In the genomic region with DNA sequence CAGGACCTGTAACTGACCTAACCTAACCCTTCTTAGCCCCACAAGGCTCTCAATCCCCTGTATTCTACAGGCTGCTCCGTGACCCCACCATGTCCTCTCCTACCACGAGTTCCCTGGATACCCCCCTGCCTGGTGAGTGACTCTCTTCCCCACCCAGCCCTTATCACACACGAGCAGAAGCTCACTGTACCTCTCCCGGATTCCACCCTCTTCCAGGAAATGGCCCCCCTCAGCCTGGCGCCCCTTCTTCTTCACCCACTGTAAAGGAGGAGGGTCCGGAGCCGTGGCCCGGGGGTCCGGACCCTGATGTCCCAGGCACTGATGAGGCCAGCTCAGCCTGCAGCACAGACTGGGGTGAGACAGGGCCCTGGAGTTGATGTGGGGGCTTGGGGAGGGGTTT, we compare ENCODE assay signal across 15 cellular contexts. TPM values are rescaled to one million over a fixed set of nuclear protein-coding genes. Genes with fewer than 3 reads are reported as not detected.
DNase-seq lines count a peak whose midpoint lies in the region; ATAC-seq and TF ChIP-seq lines count a peak whose summit lies in the region.
"Had no signal": no experiment of that assay in that cellular context is flagged by ENCODE, and none has a peak within 500 bp of the region (broad histone marks: within the 10 kb centered on the region; RNA-seq: fewer than 3 reads in every experiment).

No MANE protein-coding gene starts in this region.

- CTCF ChIA-PET in SK-N-SH (lab: Yijun Ruan, JAX) = interaction anchor here (1.5 kb wide), 1 partner anchor 9 kb away, joined by 5 read pairs; no protein-coding TSS in a partner anchor
- CTCF ChIA-PET in OCI-LY7 (lab: Charles Lee; ENCODE audit: unreplicated experiment) = no interaction called here

- H3K4me2 ChIP-seq in SK-N-SH (peak overlapping the region; percentile 19; the same call in 1 of the 2 replicates), OCI-LY7 (ENCODE audit: low read length) (peak overlapping the region; percentile 60)

- H3K36me3 ChIP-seq in SK-N-SH (replicated peaks in 1 of 2; ENCODE audit: control insufficient read depth in 1 of 2, insufficient read depth in 2 of 2, low read length in 1 of 2) (peaks cover 17 to 52% of the 10 kb centered on the region in 2 experiments), OCI-LY7 (ENCODE audit: insufficient read depth, low read length) (peaks cover 51% of the 10 kb centered on the region)
- H3K36me3 ChIP-seq: ovary had no signal

- H3K9ac ChIP-seq in SK-N-SH = no peak overlapping the region

- TF ChIP-seq CTCF in SK-N-SH (IDR thresholded peaks at IDR 0.05) (no peak), OCI-LY7 (conservative IDR thresholded peaks at IDR 0.05; ENCODE audit: low read length) (no peak), coronary artery (IDR thresholded peaks at IDR 0.05) (no peak), osteocyte (IDR thresholded peaks at IDR 0.05) (no peak)

- H3K27ac ChIP-seq in SK-N-SH (ENCODE audit: low read depth in 2 of 2, low read length in 1 of 2) (no peak overlapping the region), OCI-LY7 (ENCODE audit: low read depth, low read length, poor library complexity, severe bottlenecking) (peak overlapping the region; percentile 42), coronary artery (peak overlapping the region; percentile 100)

- peaks cover 17% of the 10 kb centered on the region for H4K20me1 ChIP-seq in SK-N-SH (ENCODE audit: insufficient read depth)
- 0 out of 2 replicates have a peak, but pooled peaks cover 3% of the 10 kb centered on the region for H4K20me1 ChIP-seq in OCI-LY7 (ENCODE audit: insufficient read depth, low read length)

- peaks cover 6% of the 10 kb centered on the region for H3K79me2 ChIP-seq in SK-N-SH (ENCODE audit: insufficient read depth)
- peaks cover 6% of the 10 kb centered on the region; the same call in 1 of the 2 replicates for H3K79me2 ChIP-seq in OCI-LY7 (ENCODE audit: insufficient read depth, low read depth, low read length)

- H3K4me1 ChIP-seq in SK-N-SH (ENCODE audit: control insufficient read depth in 1 of 2, insufficient read depth in 2 of 2, low read depth in 1 of 2, low read length in 1 of 2) (no peaks in the 10 kb centered on the region; a peak in 2 of 4 replicates), OCI-LY7 (ENCODE audit: insufficient read depth, low read length, poor library complexity, severe bottlenecking) (peaks cover 16% of the 10 kb centered on the region)

- no peak for TF ChIP-seq EP300 in SK-N-SH (IDR thresholded peaks at IDR 0.05; ENCODE audit: borderline replicate concordance in 1 of 2, low read depth in 1 of 2, low read length in 1 of 2)

- no peaks in the 10 kb centered on the region for H3K27me3 Mint-ChIP-seq in osteocyte (ENCODE audit: unreplicated experiment)

- H3K4me1 Mint-ChIP-seq in osteocyte (ENCODE audit: unreplicated experiment) = peaks cover 7% of the 10 kb centered on the region

- H3K36me3 Mint-ChIP-seq in osteocyte (ENCODE audit: unreplicated experiment) = peaks cover 28% of the 10 kb centered on the region

- no peak for ATAC-seq in SK-N-SH treated with all-trans-retinoic acid at 6 μM for 48 hours

- no TSS peak for BruUV-seq in OCI-LY7 (replicated peaks; lab: Mats Ljungman, UMichigan)

- H3K9me3 ChIP-seq in SK-N-SH (no peaks in the 10 kb centered on the region), OCI-LY7 (ENCODE audit: low read length) (no peaks in the 10 kb centered on the region)
- H3K9me3 ChIP-seq: ovary had no signal

- peak overlapping the region; percentile 38 for H3K27ac Mint-ChIP-seq in osteocyte (ENCODE audit: unreplicated experiment)
- H3K27ac Mint-ChIP-seq: HFFc6 had no signal

- no peaks in the 10 kb centered on the region for H3K9me3 Mint-ChIP-seq in osteocyte (ENCODE audit: unreplicated experiment)
- H3K9me3 Mint-ChIP-seq: HFFc6 had no signal

- H2AFZ ChIP-seq in SK-N-SH (ENCODE audit: low read depth) (no peak overlapping the region), OCI-LY7 (ENCODE audit: low read length) (no peak overlapping the region)

- H3K9me2 ChIP-seq in SK-N-SH (no peaks in the 10 kb centered on the region), OCI-LY7 (ENCODE audit: insufficient read depth, low read length) (no peaks in the 10 kb centered on the region)

- DNase-seq in SK-N-SH = no peak
- DNase-seq in OCI-LY7 (ENCODE audit: low spot score) = no peak
- no peak for DNase-seq in coronary artery (ENCODE audit: low spot score)
- no peak for DNase-seq in osteocyte (ENCODE audit: extremely low spot score, unreplicated experiment)
- DNase-seq in NOMO-1 treated with dmso at 0.1 percent for 144 hours (lab: John Stamatoyannopoulos, UW; ENCODE audit: unreplicated experiment) = no peak
- DNase-seq in COLO668 (lab: John Stamatoyannopoulos, UW; ENCODE audit: unreplicated experiment) = no peak
- no peak for DNase-seq in stimulated activated CD4-positive, alpha-beta T cell treated with anti-CD3 and anti-CD28 coated beads, Interleukin-2, amount 100 ng/mL, for 24 hours
- DNase-seq: 8988T, cortex of kidney, DMS79 treated with DMSO at 0.1 percent for 48 hours, foreskin fibroblast, HFFc6, NCI-H2107 had no signal

- 93% methylated on average over 9 of the region's 9 CpGs for WGBS in SK-N-SH (ENCODE audit: low lambda C conversion rate)

- H3K4me3 ChIP-seq in SK-N-SH (ENCODE audit: low read depth in 2 of 2, low read length in 1 of 2) (no peak overlapping the region), OCI-LY7 (ENCODE audit: low read depth, low read length, poor library complexity, severe bottlenecking) (peak overlapping the region; percentile 83), coronary artery (peak overlapping the region; percentile 99)

- intact Hi-C loops in OCI-LY7 (cut with micrococcal nuclease; ENCODE audit: unreplicated experiment) = no loop called here

- H3F3A ChIP-seq in SK-N-SH (replicated peaks; ENCODE audit: insufficient read depth) = peaks cover 18% of the 10 kb centered on the region

- H3K4me3 Mint-ChIP-seq in osteocyte (ENCODE audit: unreplicated experiment) = peak overlapping the region; percentile 60

- TF ChIP-seq RAD21 in SK-N-SH (IDR thresholded peaks at IDR 0.05; ENCODE audit: low read length) = no peak

- H3K27me3 ChIP-seq in SK-N-SH (ENCODE audit: insufficient read depth) = no peaks in the 10 kb centered on the region
- H3K27me3 ChIP-seq: ovary had no signal

- POLR2A ChIA-PET in SK-N-SH (lab: Yijun Ruan, JAX) = no interaction called here
- POLR2A ChIA-PET in OCI-LY7 (lab: Charles Lee) = interaction anchor here (0.7 kb wide), 1 partner anchor 38 kb away, joined by 3 read pairs; no protein-coding TSS in a partner anchor

TF ChIP-seq in SK-N-SH, 30 proteins besides CTCF, POLR2A, EP300 and RAD21 (continues in another document):
- no peak for TF ChIP-seq GABPA (IDR thresholded peaks at IDR 0.05; ENCODE audit: low read depth)

TF ChIP-seq in SK-N-SH treated with all-trans-retinoic acid at 6 μM for 48 hours, 23 proteins besides CTCF, POLR2A, EP300 and RAD21 (continues in another document):
- TF ChIP-seq CSDC2 (CRISPR knock-in tag; IDR thresholded peaks at IDR 0.05) (no peak), OSR1 (CRISPR knock-in tag; IDR thresholded peaks at IDR 0.05) (no peak)
- TF ChIP-seq, protein P1, sequence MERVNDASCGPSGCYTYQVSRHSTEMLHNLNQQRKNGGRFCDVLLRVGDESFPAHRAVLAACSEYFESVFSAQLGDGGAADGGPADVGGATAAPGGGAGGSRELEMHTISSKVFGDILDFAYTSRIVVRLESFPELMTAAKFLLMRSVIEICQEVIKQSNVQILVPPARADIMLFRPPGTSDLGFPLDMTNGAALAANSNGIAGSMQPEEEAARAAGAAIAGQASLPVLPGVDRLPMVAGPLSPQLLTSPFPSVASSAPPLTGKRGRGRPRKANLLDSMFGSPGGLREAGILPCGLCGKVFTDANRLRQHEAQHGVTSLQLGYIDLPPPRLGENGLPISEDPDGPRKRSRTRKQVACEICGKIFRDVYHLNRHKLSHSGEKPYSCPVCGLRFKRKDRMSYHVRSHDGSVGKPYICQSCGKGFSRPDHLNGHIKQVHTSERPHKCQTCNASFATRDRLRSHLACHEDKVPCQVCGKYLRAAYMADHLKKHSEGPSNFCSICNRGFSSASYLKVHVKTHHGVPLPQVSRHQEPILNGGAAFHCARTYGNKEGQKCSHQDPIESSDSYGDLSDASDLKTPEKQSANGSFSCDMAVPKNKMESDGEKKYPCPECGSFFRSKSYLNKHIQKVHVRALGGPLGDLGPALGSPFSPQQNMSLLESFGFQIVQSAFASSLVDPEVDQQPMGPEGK (CRISPR knock-in tag; IDR thresholded peaks at IDR 0.05; ENCODE audit: borderline replicate concordance) = no peak

RNA-seq across cellular contexts. Expression of a gene that starts 1.3 kb away (rescaled TPM):
- polyA plus RNA-seq in SK-N-SH (2012; rRNA removed) = 72.8 and 108 TPM in 2 replicates
- 66.3 and 75.1 TPM in 2 replicates for polyA plus RNA-seq in SK-N-SH (2012; cell fraction: cytosol; rRNA removed)
- polyA plus RNA-seq in SK-N-SH (2012; cell fraction: nucleus; rRNA removed) = 141 and 150 TPM in 2 replicates
- total RNA-seq in OCI-LY7 (2014; rRNA removed; shearing (Covaris generic)) = 52.8 and 65.7 TPM in 2 replicates
- total RNA-seq in OCI-LY7 (2022) = 41.2 and 53.1 TPM in 2 replicates
- total RNA-seq in osteocyte = 53.4 and 64.5 TPM in 2 replicates

RNA-seq across cellular contexts. Expression of a gene that starts 6.6 kb away (rescaled TPM):
- polyA plus RNA-seq in SK-N-SH (2012; rRNA removed) = 28.6 and 33.6 TPM in 2 replicates
- 8.1 and 14.9 TPM in 2 replicates for polyA plus RNA-seq in SK-N-SH (2012; cell fraction: cytosol; rRNA removed)
- 109 and 151 TPM in 2 replicates for polyA plus RNA-seq in SK-N-SH (2012; cell fraction: nucleus; rRNA removed)
- 147 and 233 TPM in 2 replicates for total RNA-seq in OCI-LY7 (2014; rRNA removed; shearing (Covaris generic))
- total RNA-seq in OCI-LY7 (2022) = 119 and 127 TPM in 2 replicates
- total RNA-seq in osteocyte = 19.6 and 22.2 TPM in 2 replicates

RNA-seq across cellular contexts. Expression of a gene that starts 12.1 kb away (rescaled TPM):
- polyA plus RNA-seq in SK-N-SH (2012; rRNA removed) = 0.43 and 0.76 TPM in 2 replicates
- polyA plus RNA-seq in SK-N-SH (2012; cell fraction: cytosol; rRNA removed) = 0.05 and 0.20 TPM in 2 replicates
- polyA plus RNA-seq in SK-N-SH (2012; cell fraction: nucleus; rRNA removed) = 3.4 and 4.7 TPM in 2 replicates
- 2.6 and 5.7 TPM in 2 replicates for total RNA-seq in OCI-LY7 (2014; rRNA removed; shearing (Covaris generic))
- 15.7 and 30.1 TPM in 2 replicates for total RNA-seq in OCI-LY7 (2022)
- total RNA-seq in osteocyte = 0.16 and 1.3 TPM in 2 replicates

RNA-seq across cellular contexts. Expression of a gene that starts 41.2 kb away (rescaled TPM):
- polyA plus RNA-seq in SK-N-SH (2012; rRNA removed) = not detected in 2 replicates
- 0.06 TPM in 1 of 2 replicates, not detected in the other for polyA plus RNA-seq in SK-N-SH (2012; cell fraction: cytosol; rRNA removed)
- not detected in 2 replicates for polyA plus RNA-seq in SK-N-SH (2012; cell fraction: nucleus; rRNA removed)
- total RNA-seq in OCI-LY7 (2014; rRNA removed; shearing (Covaris generic)) = 122 and 145 TPM in 2 replicates
- total RNA-seq in OCI-LY7 (2022) = 99.4 and 101 TPM in 2 replicates
- not detected in 2 replicates for total RNA-seq in osteocyte
- total RNA-seq: HFFc6 had no signal

RNA-seq across cellular contexts. Expression of a gene that starts 48.3 kb away (rescaled TPM):
- 0.26 and 0.30 TPM in 2 replicates for polyA plus RNA-seq in SK-N-SH (2012; rRNA removed)
- 0.14 and 0.37 TPM in 2 replicates for polyA plus RNA-seq in SK-N-SH (2012; cell fraction: cytosol; rRNA removed)
- 2.4 and 2.7 TPM in 2 replicates for polyA plus RNA-seq in SK-N-SH (2012; cell fraction: nucleus; rRNA removed)
- total RNA-seq in OCI-LY7 (2014; rRNA removed; shearing (Covaris generic)) = 7.1 and 7.4 TPM in 2 replicates
- 21.7 and 23.4 TPM in 2 replicates for total RNA-seq in OCI-LY7 (2022)
- 1.1 and 1.2 TPM in 2 replicates for total RNA-seq in osteocyte
- total RNA-seq: HFFc6 had no signal

Comparison
In these comparisons a context has a peak if more than half of its experiments do, and no peak if none do; other contexts are left out.
1. H3K27ac ChIP-seq: peak in OCI-LY7 (single experiment) and coronary artery (2 of 2); none in SK-N-SH (0 of 2).
2. H3K4me3 ChIP-seq: peak in OCI-LY7 (single experiment) and coronary artery (single experiment); none in SK-N-SH (0 of 2).